Comparison of ENCODE assay signal across 1 cellular context in the genomic region with DNA sequence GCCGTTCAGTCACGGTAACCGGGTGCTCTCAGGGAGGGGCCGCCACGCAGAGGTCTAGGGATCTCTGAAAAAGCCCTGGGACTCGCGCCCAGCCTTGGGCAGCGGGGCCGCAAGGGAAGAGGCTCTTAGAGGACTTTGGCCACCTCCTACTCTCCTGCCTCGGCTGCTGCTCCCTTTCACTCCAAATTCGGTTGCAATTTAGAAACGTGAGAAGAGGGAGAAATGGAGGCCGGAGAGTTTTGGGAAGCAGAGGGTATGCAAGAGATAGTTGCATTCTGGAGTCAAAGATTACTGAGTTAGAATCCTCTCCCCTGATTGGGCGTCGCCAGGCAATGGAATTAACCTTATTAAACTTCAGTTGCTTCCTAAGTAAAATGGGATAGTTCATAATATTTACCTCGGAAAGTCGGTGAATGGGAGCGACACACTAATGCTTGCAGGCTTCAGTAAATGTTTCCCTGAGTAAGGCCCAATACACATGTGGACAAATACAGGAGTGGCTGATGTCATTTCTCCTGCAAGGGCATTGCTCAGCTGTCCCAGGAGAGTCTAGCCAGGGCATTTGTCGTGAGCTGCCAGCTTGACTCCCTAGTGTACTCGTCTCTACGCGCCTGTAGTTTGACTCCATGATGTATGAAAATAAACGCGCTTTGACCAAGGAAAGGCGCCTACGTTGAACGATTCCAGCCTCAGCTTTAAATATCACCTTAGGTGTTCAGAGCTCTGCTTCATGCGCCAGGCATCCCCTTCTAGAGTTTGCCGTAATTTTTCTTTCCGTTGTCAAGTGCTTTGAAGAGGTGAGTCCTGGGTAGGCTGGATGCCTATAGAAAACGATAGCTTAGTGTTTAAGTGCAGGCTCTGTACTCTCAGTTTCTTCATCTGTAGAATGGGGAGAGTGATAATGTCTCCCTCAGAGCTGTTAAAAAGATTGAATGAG.
A peak's percentile ranks its signal among the peaks of the same experiment; 100 is the strongest.
TF ChIP-seq lines count a peak whose summit lies in the region.

No MANE protein-coding gene starts in this region.

TF ChIP-seq in HepG2, 621 proteins besides CTCF, POLR2A, EP300 and RAD21 (continued from another document):
- no peak for TF ChIP-seq ZNF432 (CRISPR knock-in tag; IDR thresholded peaks at IDR 0.05; ENCODE audit: borderline replicate concordance)
- peak; percentile 6; the same call in 1 of the 2 replicates for TF ChIP-seq ZNF274 (CRISPR knock-in tag; IDR thresholded peaks at IDR 0.05)
- no peak for TF ChIP-seq PAWR (CRISPR knock-in tag; IDR thresholded peaks at IDR 0.05; ENCODE audit: borderline replicate concordance)
- TF ChIP-seq POLR2AphosphoS2 (IDR thresholded peaks at IDR 0.05; ENCODE audit: low read depth, low read length): no peak
- peak; percentile 62 for TF ChIP-seq BRD4 (CRISPR knock-in tag; IDR thresholded peaks at IDR 0.05)
- TF ChIP-seq HHEX (CRISPR knock-in tag; IDR thresholded peaks at IDR 0.05): peak; percentile 18; the same call in 1 of the 2 replicates
- TF ChIP-seq TOPORS (CRISPR knock-in tag; IDR thresholded peaks at IDR 0.05): no peak
- TF ChIP-seq ZNF264 (CRISPR knock-in tag; IDR thresholded peaks at IDR 0.05): no peak
- no peak for TF ChIP-seq GATA4 (IDR thresholded peaks at IDR 0.05; ENCODE audit: borderline replicate concordance, low read depth)
- TF ChIP-seq, protein P1, sequence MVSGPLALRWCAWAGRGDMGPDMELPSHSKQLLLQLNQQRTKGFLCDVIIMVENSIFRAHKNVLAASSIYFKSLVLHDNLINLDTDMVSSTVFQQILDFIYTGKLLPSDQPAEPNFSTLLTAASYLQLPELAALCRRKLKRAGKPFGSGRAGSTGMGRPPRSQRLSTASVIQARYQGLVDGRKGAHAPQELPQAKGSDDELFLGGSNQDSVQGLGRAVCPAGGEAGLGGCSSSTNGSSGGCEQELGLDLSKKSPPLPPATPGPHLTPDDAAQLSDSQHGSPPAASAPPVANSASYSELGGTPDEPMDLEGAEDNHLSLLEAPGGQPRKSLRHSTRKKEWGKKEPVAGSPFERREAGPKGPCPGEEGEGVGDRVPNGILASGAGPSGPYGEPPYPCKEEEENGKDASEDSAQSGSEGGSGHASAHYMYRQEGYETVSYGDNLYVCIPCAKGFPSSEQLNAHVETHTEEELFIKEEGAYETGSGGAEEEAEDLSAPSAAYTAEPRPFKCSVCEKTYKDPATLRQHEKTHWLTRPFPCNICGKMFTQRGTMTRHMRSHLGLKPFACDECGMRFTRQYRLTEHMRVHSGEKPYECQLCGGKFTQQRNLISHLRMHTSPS (CRISPR knock-in tag; IDR thresholded peaks at IDR 0.05; ENCODE audit: low read depth): 0 out of 2 replicates have a peak, but pooled peaks have one; percentile 2
- TF ChIP-seq ZNF552 (CRISPR knock-in tag; IDR thresholded peaks at IDR 0.05; ENCODE audit: borderline replicate concordance): no peak
- TF ChIP-seq STAG1 (CRISPR knock-in tag; IDR thresholded peaks at IDR 0.05): no peak
- TF ChIP-seq, protein P2, sequence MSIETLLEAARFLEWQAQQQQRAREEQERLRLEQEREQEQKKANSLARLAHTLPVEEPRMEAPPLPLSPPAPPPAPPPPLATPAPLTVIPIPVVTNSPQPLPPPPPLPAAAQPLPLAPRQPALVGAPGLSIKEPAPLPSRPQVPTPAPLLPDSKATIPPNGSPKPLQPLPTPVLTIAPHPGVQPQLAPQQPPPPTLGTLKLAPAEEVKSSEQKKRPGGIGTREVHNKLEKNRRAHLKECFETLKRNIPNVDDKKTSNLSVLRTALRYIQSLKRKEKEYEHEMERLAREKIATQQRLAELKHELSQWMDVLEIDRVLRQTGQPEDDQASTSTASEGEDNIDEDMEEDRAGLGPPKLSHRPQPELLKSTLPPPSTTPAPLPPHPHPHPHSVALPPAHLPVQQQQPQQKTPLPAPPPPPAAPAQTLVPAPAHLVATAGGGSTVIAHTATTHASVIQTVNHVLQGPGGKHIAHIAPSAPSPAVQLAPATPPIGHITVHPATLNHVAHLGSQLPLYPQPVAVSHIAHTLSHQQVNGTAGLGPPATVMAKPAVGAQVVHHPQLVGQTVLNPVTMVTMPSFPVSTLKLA (IDR thresholded peaks at IDR 0.05): no peak
- TF ChIP-seq ZNF333 (CRISPR knock-in tag; IDR thresholded peaks at IDR 0.05; ENCODE audit: borderline replicate concordance): no peak
- no peak for TF ChIP-seq ZNF713 (CRISPR knock-in tag; IDR thresholded peaks at IDR 0.05)
- TF ChIP-seq ZFP37 (CRISPR knock-in tag; IDR thresholded peaks at IDR 0.05; ENCODE audit: borderline replicate concordance): 0 out of 2 replicates have a peak, but pooled peaks have one; percentile 7
- TF ChIP-seq, protein P3, sequence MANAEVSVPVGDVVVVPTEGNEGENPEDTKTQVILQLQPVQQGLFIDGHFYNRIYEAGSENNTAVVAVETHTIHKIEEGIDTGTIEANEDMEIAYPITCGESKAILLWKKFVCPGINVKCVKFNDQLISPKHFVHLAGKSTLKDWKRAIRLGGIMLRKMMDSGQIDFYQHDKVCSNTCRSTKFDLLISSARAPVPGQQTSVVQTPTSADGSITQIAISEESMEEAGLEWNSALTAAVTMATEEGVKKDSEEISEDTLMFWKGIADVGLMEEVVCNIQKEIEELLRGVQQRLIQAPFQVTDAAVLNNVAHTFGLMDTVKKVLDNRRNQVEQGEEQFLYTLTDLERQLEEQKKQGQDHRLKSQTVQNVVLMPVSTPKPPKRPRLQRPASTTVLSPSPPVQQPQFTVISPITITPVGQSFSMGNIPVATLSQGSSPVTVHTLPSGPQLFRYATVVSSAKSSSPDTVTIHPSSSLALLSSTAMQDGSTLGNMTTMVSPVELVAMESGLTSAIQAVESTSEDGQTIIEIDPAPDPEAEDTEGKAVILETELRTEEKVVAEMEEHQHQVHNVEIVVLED (CRISPR knock-in tag; IDR thresholded peaks at IDR 0.05; ENCODE audit: borderline replicate concordance): no peak
- TF ChIP-seq ZNF451 (CRISPR knock-in tag; IDR thresholded peaks at IDR 0.05): peak; percentile 18; the same call in 1 of the 2 replicates
- no peak for TF ChIP-seq ZNF207 (IDR thresholded peaks at IDR 0.05; ENCODE audit: borderline replicate concordance)
- TF ChIP-seq ZSCAN12 (CRISPR knock-in tag; IDR thresholded peaks at IDR 0.05): no peak
- no peak for TF ChIP-seq ZNF382 (CRISPR knock-in tag; IDR thresholded peaks at IDR 0.05; ENCODE audit: borderline replicate concordance)
- TF ChIP-seq POLR2AphosphoS5 (IDR thresholded peaks at IDR 0.05; ENCODE audit: low read depth, low read length): no peak
- TF ChIP-seq MEF2D (CRISPR knock-in tag; IDR thresholded peaks at IDR 0.05): no peak; the same call in 1 of the 2 replicates
- TF ChIP-seq HOXA3 (CRISPR knock-in tag; IDR thresholded peaks at IDR 0.05): no peak
- TF ChIP-seq MTA1 (CRISPR knock-in tag; IDR thresholded peaks at IDR 0.05; ENCODE audit: borderline replicate concordance): no peak
